In the genomic region with DNA sequence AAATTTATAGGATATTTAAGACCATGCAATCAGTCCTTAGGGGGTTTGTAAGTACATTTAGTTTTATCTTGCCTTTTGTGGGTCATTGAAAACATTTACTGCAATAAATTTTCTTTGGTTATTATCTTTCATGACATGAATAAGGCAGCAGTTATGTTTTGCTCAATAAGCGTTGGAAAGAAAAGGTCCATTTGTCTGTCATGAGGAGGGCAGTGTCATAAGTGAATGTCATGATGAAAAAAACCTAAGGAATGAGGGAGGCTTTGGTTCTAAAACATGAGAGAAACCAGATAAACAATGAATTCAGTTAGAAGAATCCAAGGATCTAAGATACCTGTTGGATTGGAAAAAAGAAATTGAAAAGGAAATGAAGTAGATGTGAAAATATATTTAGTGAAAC, we compare ENCODE assay signal across 24 cellular contexts.
"Had no signal": no experiment of that assay in that cellular context is flagged by ENCODE, and none has a peak within 500 bp of the region (broad histone marks: within the 10 kb centered on the region; RNA-seq: fewer than 3 reads in every experiment).

No MANE protein-coding gene starts in this region.

- H3K27ac Mint-ChIP-seq: effector memory CD8-positive, alpha-beta T cell; immature natural killer cell; natural killer cell treated with Interleukin-12 subunit alpha and Interleukin-12 subunit beta and Interleukin-15 and Interleukin-18, amount 100 ng/mL, for 72 hours; neural progenitor cell; stimulated activated memory B cell treated with anti-CD40 and anti-IgM and Interleukin-4, amounts not matched to agents 10 μg/mL and 1 μg/mL and 100 μg/mL, for 72 hours; type B pancreatic cell had no signal

- DNase-seq: cerebellar nuclear complex; cortex of kidney; effector memory CD8-positive, alpha-beta T cell; erythroblast; hypothalamus; immature natural killer cell; islet precursor cell; kidney glomerular epithelial cell; left colon; left ventricle myocardium superior; lower lobe of right lung; psoas muscle; right cardiac atrium; sigmoid colon; stimulated activated CD4-positive, alpha-beta T cell treated with anti-CD3 and anti-CD28 coated beads, Interleukin-4, amount 100 ng/mL, for 4 hours; stimulated activated naive CD8-positive, alpha-beta T cell treated with anti-CD3 and anti-CD28 coated beads, Interleukin-15, Interleukin-2, amounts not matched to agents 100 U/mL and 50 U/mL, for 24 hours; substantia nigra; testis; tibial artery had no signal

- H3K9ac ChIP-seq: neural progenitor cell, parathyroid adenoma had no signal

- H3K4me1 Mint-ChIP-seq: immature natural killer cell; stimulated activated memory B cell treated with anti-CD40 and anti-IgM and Interleukin-4, amounts not matched to agents 10 μg/mL and 1 μg/mL and 100 μg/mL, for 72 hours had no signal

- H3K27ac ChIP-seq: lower lobe of right lung, neural progenitor cell, parathyroid adenoma, psoas muscle, sigmoid colon, testis, tibial artery had no signal

- H3K4me3 ChIP-seq: lower lobe of right lung, neural progenitor cell, psoas muscle, sigmoid colon, testis, tibial artery had no signal

- H3K27me3 ChIP-seq: neural progenitor cell, sigmoid colon, testis, tibial artery had no signal

- H3K4me1 ChIP-seq: lower lobe of right lung, parathyroid adenoma, psoas muscle, sigmoid colon, testis had no signal

- H3K9me3 ChIP-seq: lower lobe of right lung, psoas muscle, sigmoid colon, testis, tibial artery had no signal

- H3K36me3 Mint-ChIP-seq: immature natural killer cell; neural progenitor cell; stimulated activated memory B cell treated with anti-CD40 and anti-IgM and Interleukin-4, amounts not matched to agents 10 μg/mL and 1 μg/mL and 100 μg/mL, for 72 hours had no signal

- H3K4me3 Mint-ChIP-seq: effector memory CD8-positive, alpha-beta T cell; immature natural killer cell; natural killer cell treated with Interleukin-12 subunit alpha and Interleukin-12 subunit beta and Interleukin-15 and Interleukin-18, amount 100 ng/mL, for 72 hours; neural progenitor cell; stimulated activated memory B cell treated with anti-CD40 and anti-IgM and Interleukin-4, amounts not matched to agents 10 μg/mL and 1 μg/mL and 100 μg/mL, for 72 hours; type B pancreatic cell had no signal

- H3K36me3 ChIP-seq: lower lobe of right lung, neural progenitor cell, sigmoid colon, tibial artery had no signal

- H3K27me3 Mint-ChIP-seq: effector memory CD8-positive, alpha-beta T cell; natural killer cell treated with Interleukin-12 subunit alpha and Interleukin-12 subunit beta and Interleukin-15 and Interleukin-18, amount 100 ng/mL, for 72 hours; stimulated activated memory B cell treated with anti-CD40 and anti-IgM and Interleukin-4, amounts not matched to agents 10 μg/mL and 1 μg/mL and 100 μg/mL, for 72 hours had no signal
